In the genomic region with DNA sequence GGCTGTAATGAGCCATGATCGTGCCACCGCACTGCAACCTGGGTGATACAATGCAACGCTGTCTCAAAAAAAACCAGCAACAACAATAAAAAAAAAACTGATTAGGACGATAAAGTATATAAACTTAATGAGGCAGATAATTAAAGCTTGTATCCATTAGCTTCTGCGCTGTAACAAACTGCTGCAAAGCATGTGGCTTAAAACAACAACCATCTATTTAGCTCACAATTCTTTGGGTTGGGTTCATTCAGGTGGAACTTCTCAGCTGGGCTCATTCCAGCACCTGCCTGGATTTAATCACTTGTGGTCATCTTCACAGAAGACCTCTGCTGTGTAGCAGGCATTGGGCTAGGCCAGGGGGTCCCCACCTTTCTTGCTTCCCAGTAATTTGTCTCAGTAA, we compare ENCODE assay signal across 23 cellular contexts. TPM values are rescaled to one million over a fixed set of nuclear protein-coding genes. Genes with fewer than 3 reads are reported as not detected.
DNase-seq lines count a peak whose midpoint lies in the region; ATAC-seq, FAIRE-seq and TF ChIP-seq lines count a peak whose summit lies in the region.
"Had no signal": no experiment of that assay in that cellular context is flagged by ENCODE, and none has a peak within 500 bp of the region (broad histone marks: within the 10 kb centered on the region; RNA-seq: fewer than 3 reads in every experiment).

No MANE protein-coding gene starts in this region.

- H3K9ac ChIP-seq in astrocyte (ENCODE audit: low read length), result no peak overlapping the region

- H3K9me3 Mint-ChIP-seq in astrocyte (ENCODE audit: unreplicated experiment), result no peaks in the 10 kb centered on the region
- H3K9me3 Mint-ChIP-seq: CD4-positive, CD25-positive, alpha-beta regulatory T cell; IgD-negative memory B cell had no signal

- H2AFZ ChIP-seq in astrocyte (ENCODE audit: low read depth, low read length), result no peak overlapping the region

- peak; percentile 55 for DNase-seq in Caki2 (ENCODE audit: low read depth)
- DNase-seq in DMS79 treated with DMSO at 0.1 percent for 48 hours (lab: John Stamatoyannopoulos, UW), result peak; percentile 39
- peak; percentile 17 for DNase-seq in astrocyte (ENCODE audit: low read depth)
- DNase-seq in kidney tubule cell (ENCODE audit: low spot score), result peak; percentile 16
- DNase-seq in erythroblast (lab: John Stamatoyannopoulos, UW), result no peak
- no peak for DNase-seq in HuH-7.5 (ENCODE audit: low spot score)
- DNase-seq in GM19239 (ENCODE audit: insufficient read length, low spot score), result no peak
- DNase-seq: BE2C; CD4-positive, CD25-positive, alpha-beta regulatory T cell; NCI-H187 treated with DMSO at 0.1 percent for 48 hours; NCI-H2107; NCI-H774; OCI-M1; Right ventricle myocardium superior had no signal

- H3K9me3 ChIP-seq in astrocyte (ENCODE audit: insufficient read depth, low read depth, low read length), result no peaks in the 10 kb centered on the region
- H3K9me3 ChIP-seq: BE2C had no signal

- H3K4me1 Mint-ChIP-seq in astrocyte (ENCODE audit: low read depth, unreplicated experiment), result peaks cover 7% of the 10 kb centered on the region
- H3K4me1 Mint-ChIP-seq: IgD-negative memory B cell had no signal

- H3K4me1 ChIP-seq in astrocyte (ENCODE audit: insufficient read depth, low read length), result peaks cover 7% of the 10 kb centered on the region
- H3K4me1 ChIP-seq: BE2C had no signal

- no peaks in the 10 kb centered on the region for H4K20me1 ChIP-seq in astrocyte (ENCODE audit: insufficient read depth, low read length)

- H3K36me3 Mint-ChIP-seq in astrocyte (ENCODE audit: low read depth, unreplicated experiment), result peaks cover 17% of the 10 kb centered on the region

- H3K4me3 ChIP-seq in astrocyte (ENCODE audit: insufficient read depth, low read depth, low read length), result no peak overlapping the region

- peaks cover 9% of the 10 kb centered on the region for H3K36me3 ChIP-seq in astrocyte (ENCODE audit: insufficient read depth, low read length)

- no peak overlapping the region for H3K27ac Mint-ChIP-seq in astrocyte (ENCODE audit: unreplicated experiment)
- H3K27ac Mint-ChIP-seq: IgD-negative memory B cell had no signal

- TF ChIP-seq CTCF in astrocyte (IDR thresholded peaks at IDR 0.05; ENCODE audit: insufficient read depth, low read depth, low read length), result no peak

- no peak overlapping the region for H3K4me3 Mint-ChIP-seq in astrocyte (ENCODE audit: unreplicated experiment)
- H3K4me3 Mint-ChIP-seq: CD4-positive, CD25-positive, alpha-beta regulatory T cell; IgD-negative memory B cell had no signal

- no peak for FAIRE-seq in astrocyte (lab: Jason Lieb, UNC)
- FAIRE-seq in GM19239 (lab: Jason Lieb, UNC), result no peak
- FAIRE-seq: GM12892, H1 had no signal

- H3K4me2 ChIP-seq in astrocyte (ENCODE audit: low read length), result no peak overlapping the region

- no peak for ATAC-seq in GM21360 (IDR thresholded peaks at IDR 0.05; ENCODE audit: unreplicated experiment)
- ATAC-seq: HCT116 had no signal

- H3K27ac ChIP-seq in astrocyte (ENCODE audit: low read depth, low read length), result no peak overlapping the region

- no peak for TF ChIP-seq POLR2A in erythroblast (IDR thresholded peaks at IDR 0.05; ENCODE audit: low read length)

- no peaks in the 10 kb centered on the region for H3K79me2 ChIP-seq in astrocyte (ENCODE audit: insufficient read depth, low read length)

- H3K27me3 ChIP-seq in astrocyte (ENCODE audit: insufficient read depth, low read length), result no peaks in the 10 kb centered on the region
- H3K27me3 ChIP-seq: BE2C had no signal

- in situ Hi-C loops in Caki2 (cut with HindIII; ENCODE audit: low pct_unique_long_range_greater_than_20kb, low sequenced_read_pairs), result no loop called here

- no peaks in the 10 kb centered on the region for H3K27me3 Mint-ChIP-seq in astrocyte (ENCODE audit: low read depth, unreplicated experiment)
- H3K27me3 Mint-ChIP-seq: CD4-positive, CD25-positive, alpha-beta regulatory T cell; IgD-negative memory B cell had no signal

RNA-seq across cellular contexts. Expression of gene LCMT1, which starts 45.9 kb away (rescaled TPM):
- 45.4 and 48.0 TPM in 2 replicates for total RNA-seq in Caki2 (2014; rRNA removed; shearing (Covaris generic); ENCODE audit: low replicate concordance)
- total RNA-seq in astrocyte, result 46.9 and 52.1 TPM in 2 replicates

RNA-seq across cellular contexts. Expression of gene AQP8, which starts 59.3 kb away (rescaled TPM):
- total RNA-seq in Caki2 (2014; rRNA removed; shearing (Covaris generic); ENCODE audit: low replicate concordance), result 0.20 TPM in 1 of 2 replicates, not detected in the other
- total RNA-seq in astrocyte, result not detected in 2 replicates
- total RNA-seq: A673; CD4-positive, CD25-positive, alpha-beta regulatory T cell; H1; MCF 10A; NCI-H460; Right ventricle myocardium superior; SK-MEL-5 had no signal

Comparison
In these comparisons a context has a peak if more than half of its experiments do, and no peak if none do; other contexts are left out.
1. DNase-seq: peak in Caki2 (single experiment), DMS79 treated with DMSO at 0.1 percent for 48 hours (single experiment), astrocyte (single experiment) and kidney tubule cell (single experiment); none in erythroblast (0 of 2), HuH-7.5 (single experiment) and GM19239 (single experiment).